Comparison of ENCODE assay signal across 16 cellular contexts in genomic region chr4:101284546-101284945, GRCh38.
DNase-seq lines count a peak whose midpoint lies in the region; ATAC-seq and TF ChIP-seq lines count a peak whose summit lies in the region.
"Had no signal": no experiment of that assay in that cellular context is flagged by ENCODE, and none has a peak within 500 bp of the region (broad histone marks: within the 10 kb centered on the region; RNA-seq: fewer than 3 reads in every experiment).

No MANE protein-coding gene starts in this region.

- intact Hi-C loops in left ventricle myocardium inferior (cut with micrococcal nuclease) = no loop called here
- intact Hi-C loops in cardiac septum (cut with DNase I) = no loop called here
- intact Hi-C loops in upper lobe of right lung (cut with DNase I) = no loop called here

- H3K27me3 ChIP-seq in left ventricle myocardium inferior (ENCODE audit: low read depth) (no peaks in the 10 kb centered on the region), upper lobe of right lung (no peaks in the 10 kb centered on the region)

- DNase-seq in left ventricle myocardium inferior (no peak), cardiac septum (ENCODE audit: low spot score) (no peak), cardiac fibroblast (ENCODE audit: low read depth in 2 of 2) (peak; percentile 72 to 81), iris pigment epithelial cell (ENCODE audit: low read depth) (peak; percentile 55), upper lobe of right lung (no peak), SKM-1 treated with dmso at 0.1 percent for 144 hours (lab: John Stamatoyannopoulos, UW; ENCODE audit: unreplicated experiment) (no peak), NCI-H1048 (lab: John Stamatoyannopoulos, UW) (no peak)
- DNase-seq in stimulated activated CD4-positive, alpha-beta T cell treated with anti-CD3 and anti-CD28 coated beads, Interleukin-15, amount 100 ng/mL, for 24 hours = no peak
- DNase-seq: activated naive CD8-positive, alpha-beta T cell treated with anti-CD3 and anti-CD28 coated beads, Interleukin-2, amount 10 ng/mL, durations not matched to agents 7 days and 5 days; effector CD4-positive, alpha-beta T cell; EL; hippocampal formation; NCI-H524 treated with DMSO at 0.1 percent for 48 hours; RPMI8226; stimulated activated CD4-positive, alpha-beta T cell treated with anti-CD3 and anti-CD28 coated beads, Interleukin-2, amount 100 ng/mL, for 24 hours; T1000 had no signal

- H3K9me3 ChIP-seq in left ventricle myocardium inferior (replicated peaks) (no peaks in the 10 kb centered on the region), upper lobe of right lung (no peaks in the 10 kb centered on the region)

- peaks cover 83% of the 10 kb centered on the region for H3K4me1 ChIP-seq in left ventricle myocardium inferior
- peaks cover 61% of the 10 kb centered on the region for H3K4me1 ChIP-seq in upper lobe of right lung

- TF ChIP-seq CTCF in left ventricle myocardium inferior (IDR thresholded peaks at IDR 0.05; ENCODE audit: borderline replicate concordance) (no peak), cardiac fibroblast (IDR thresholded peaks at IDR 0.05; ENCODE audit: low read depth, low read length) (no peak), upper lobe of right lung (IDR thresholded peaks at IDR 0.05) (no peak)

- H3K4me3 ChIP-seq in left ventricle myocardium inferior = no peak overlapping the region
- H3K4me3 ChIP-seq in cardiac fibroblast (replicated peaks in 1 of 2; ENCODE audit: low read depth in 2 of 2, low read length in 2 of 2) = no peak overlapping the region
- H3K4me3 ChIP-seq in upper lobe of right lung = no peak overlapping the region

- peak overlapping the region; percentile 26 for H3K27ac ChIP-seq in left ventricle myocardium inferior (replicated peaks)
- no peak overlapping the region for H3K27ac ChIP-seq in upper lobe of right lung

- H3K36me3 ChIP-seq in left ventricle myocardium inferior = no peaks in the 10 kb centered on the region
- H3K36me3 ChIP-seq in upper lobe of right lung = no peaks in the 10 kb centered on the region

- ATAC-seq in upper lobe of right lung = peak; percentile 37

Comparison
In these comparisons a context has a peak if more than half of its experiments do, and no peak if none do; other contexts are left out.
1. DNase-seq: peak in cardiac fibroblast (2 of 2) and iris pigment epithelial cell (single experiment); none in left ventricle myocardium inferior (single experiment), cardiac septum (single experiment), upper lobe of right lung (single experiment), SKM-1 treated with dmso at 0.1 percent for 144 hours (single experiment), stimulated activated CD4-positive, alpha-beta T cell treated with anti-CD3 and anti-CD28 coated beads, Interleukin-15, amount 100 ng/mL, for 24 hours (single experiment) and NCI-H1048 (single experiment).